Comparison of ENCODE assay signal across 13 cellular contexts in the genomic region with DNA sequence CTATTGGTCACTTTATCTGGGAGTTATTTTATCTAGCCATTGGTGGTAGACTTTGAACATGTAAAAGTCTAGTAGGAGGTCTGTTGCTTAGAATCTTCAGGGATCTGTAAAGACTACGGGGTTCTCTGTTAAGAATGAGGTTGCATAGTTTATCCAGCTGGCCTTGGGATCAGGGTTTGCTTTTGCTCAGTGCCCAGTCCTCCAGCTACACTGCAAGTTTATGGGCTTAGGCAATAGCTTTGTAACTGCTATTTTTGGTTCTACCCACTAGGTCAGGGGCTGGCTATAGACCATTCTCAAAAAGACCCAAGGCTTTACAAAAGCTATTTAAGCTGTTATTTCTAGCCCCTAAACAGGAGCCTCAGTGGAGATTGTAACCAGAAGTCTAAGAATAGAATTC. TPM values are rescaled to one million over a fixed set of nuclear protein-coding genes. Genes with fewer than 3 reads are reported as not detected.
DNase-seq lines count a peak whose midpoint lies in the region; ATAC-seq, FAIRE-seq and TF ChIP-seq lines count a peak whose summit lies in the region.
"Had no signal": no experiment of that assay in that cellular context is flagged by ENCODE, and none has a peak within 500 bp of the region (broad histone marks: within the 10 kb centered on the region; RNA-seq: fewer than 3 reads in every experiment).

No MANE protein-coding gene starts in this region.

- H2AK5ac ChIP-seq in mesendoderm (ENCODE audit: low read length), result no peak overlapping the region

- BruUV-seq in PC-3 (replicated peaks; lab: Mats Ljungman, UMichigan) (no TSS peak), endothelial cell of umbilical vein (replicated peaks; lab: Mats Ljungman, UMichigan) (no TSS peak)

- no CpG with 5 or more reads among the region's 1 CpG for WGBS in mesendoderm (ENCODE audit: extremely low coverage, insufficient coverage, low lambda C conversion rate)

- TF ChIP-seq CTCF in PC-3 (conservative IDR thresholded peaks at IDR 0.05; ENCODE audit: low read depth, low read length) (no peak), endothelial cell of umbilical vein (IDR thresholded peaks at IDR 0.05; ENCODE audit: extremely low read depth in 1 of 2, insufficient read depth in 1 of 2, low read depth in 1 of 2, low read length in 2 of 2) (no peak), kidney (IDR thresholded peaks at IDR 0.05; ENCODE audit: borderline replicate concordance, extremely low read depth, insufficient read depth) (no peak)

- DNase-seq in EH (ENCODE audit: low read depth) (peak; percentile 32), PC-3 (no peak), endothelial cell of umbilical vein (ENCODE audit: low read depth, low spot score) (no peak), mesendoderm (peak; percentile 12), sciatic nerve (ENCODE audit: low spot score) (no peak), kidney (no peak), OCI-M2 (lab: John Stamatoyannopoulos, UW; ENCODE audit: unreplicated experiment) (no peak)
- DNase-seq: activated naive CD4-positive, alpha-beta T cell treated with anti-CD3 and anti-CD28 coated beads for 36 hours; NCI-H2227 treated with DMSO at 0.1 percent for 48 hours; SHP77 treated with DMSO at 0.1 percent for 48 hours; testis had no signal

- H3K9me1 ChIP-seq in endothelial cell of umbilical vein (replicated peaks; ENCODE audit: control insufficient read depth, extremely low read depth, insufficient read depth, low read length), result no peaks in the 10 kb centered on the region

- H3K4me3 ChIP-seq in PC-3 (ENCODE audit: low read length) (peak overlapping the region; percentile 53), endothelial cell of umbilical vein (replicated peaks in 1 of 3; ENCODE audit: insufficient read depth in 1 of 3, low read depth in 1 of 3, low read length in 3 of 3) (no peak overlapping the region), mesendoderm (ENCODE audit: low read length) (no peak overlapping the region), kidney (ENCODE audit: low read length in 2 of 2) (no peak overlapping the region)
- H3K4me3 ChIP-seq: BLaER1 treated with 17β-estradiol and CSF1 and Interleukin-3, amounts not matched to agents 10 nM and 100 nM; testis had no signal

- H3K4ac ChIP-seq in mesendoderm (ENCODE audit: low read depth, low read length), result no peak overlapping the region

- intact Hi-C loops in PC-3 (cut with micrococcal nuclease), result loop anchor here (1.0 kb wide), 1 partner anchor 8 kb away; no protein-coding TSS in a partner anchor
- intact Hi-C loops in endothelial cell of umbilical vein (cut with micrococcal nuclease), result no loop called here
- intact Hi-C loops in sciatic nerve (cut with DNase I), result no loop called here
- intact Hi-C loops in kidney (cut with DNase I), result no loop called here

- no peak overlapping the region for H3K18ac ChIP-seq in mesendoderm (ENCODE audit: low read length)

- no peak overlapping the region for H2BK120ac ChIP-seq in mesendoderm (ENCODE audit: low read depth, low read length)

- CTCF ChIA-PET in PC-3 (lab: Charles Lee), result interaction anchor here (0.7 to 3.1 kb wide), 2 partner anchors 10 to 39 kb away, joined by 3 to 23 read pairs; partner anchors contain the start of gene SH3GLB1
- CTCF ChIA-PET in endothelial cell of umbilical vein (lab: Charles Lee), result interaction anchor here (1.0 to 8.9 kb wide), 5 partner anchors 10 to 67 kb away, joined by 3 to 121 read pairs (median 4); partner anchors contain the start of gene SH3GLB1

- no peak for FAIRE-seq in endothelial cell of umbilical vein (lab: Jason Lieb, UNC)
- FAIRE-seq in kidney (lab: Jason Lieb, UNC), result no peak

- no peaks in the 10 kb centered on the region for H3K9me3 ChIP-seq in PC-3 (ENCODE audit: low read length)
- H3K9me3 ChIP-seq in endothelial cell of umbilical vein (replicated peaks; ENCODE audit: control insufficient read depth, insufficient read depth, low read length), result no peaks in the 10 kb centered on the region
- H3K9me3 ChIP-seq in kidney (ENCODE audit: control insufficient read depth in 1 of 2, low read length in 2 of 2), result no peaks in the 10 kb centered on the region
- H3K9me3 ChIP-seq: BLaER1 treated with 17β-estradiol and CSF1 and Interleukin-3, amounts not matched to agents 10 nM and 100 nM; testis had no signal

- peaks cover 81% of the 10 kb centered on the region for H3K79me2 ChIP-seq in PC-3 (ENCODE audit: low read length)
- peaks cover 99% of the 10 kb centered on the region for H3K79me2 ChIP-seq in endothelial cell of umbilical vein (ENCODE audit: control insufficient read depth, insufficient read depth, low read length)
- H3K79me2 ChIP-seq in mesendoderm (ENCODE audit: control insufficient read depth, insufficient read depth, low read length), result peaks cover 3% of the 10 kb centered on the region

- H3K56ac ChIP-seq in mesendoderm (ENCODE audit: low read length), result no peak overlapping the region

- no peak overlapping the region for H2BK5ac ChIP-seq in mesendoderm (ENCODE audit: low read length)

- POLR2A ChIA-PET in PC-3 (lab: Charles Lee; ENCODE audit: unreplicated experiment), result no interaction called here
- POLR2A ChIA-PET in endothelial cell of umbilical vein (lab: Charles Lee), result interaction anchor here (1.5 to 2.6 kb wide), 2 partner anchors 9 to 11 kb away, joined by 3 to 11 read pairs; partner anchors contain the start of gene SH3GLB1

- dilution Hi-C loops in endothelial cell of umbilical vein (cut with MboI; ENCODE audit: extremely low pct_ligation_motif_present, low sequenced_read_pairs), result no loop called here

- H3K23ac ChIP-seq in mesendoderm (ENCODE audit: low read length), result no peak overlapping the region

- peak; percentile 60 for ATAC-seq in PC-3
- no peak for ATAC-seq in sciatic nerve
- ATAC-seq in HG02840 (IDR thresholded peaks at IDR 0.05; ENCODE audit: low FRiP score, unreplicated experiment), result no peak

- no peaks in the 10 kb centered on the region for H3K9me2 ChIP-seq in PC-3 (replicated peaks; ENCODE audit: low read length)

- H3K4me2 ChIP-seq in PC-3 (ENCODE audit: low read length) (peak overlapping the region; percentile 79), endothelial cell of umbilical vein (ENCODE audit: insufficient read depth, low read length) (peak overlapping the region; percentile 51), mesendoderm (ENCODE audit: low read length) (no peak overlapping the region)

- no peak overlapping the region for H2BK15ac ChIP-seq in mesendoderm (replicated peaks; ENCODE audit: low read depth)

- H3K27me3 ChIP-seq in PC-3 (ENCODE audit: low read length) (no peaks in the 10 kb centered on the region), endothelial cell of umbilical vein (ENCODE audit: control insufficient read depth in 2 of 2, insufficient read depth in 2 of 2, low read length in 2 of 2) (no peaks in the 10 kb centered on the region), mesendoderm (ENCODE audit: insufficient read depth, low read length, poor library complexity) (no peaks in the 10 kb centered on the region)
- H3K27me3 ChIP-seq: BLaER1 treated with 17β-estradiol and CSF1 and Interleukin-3, amounts not matched to agents 10 nM and 100 nM; testis had no signal

- no peak overlapping the region for H2AFZ ChIP-seq in PC-3 (ENCODE audit: low read length)
- no peak overlapping the region for H2AFZ ChIP-seq in endothelial cell of umbilical vein (ENCODE audit: low read depth, low read length)

- H4K5ac ChIP-seq in mesendoderm (ENCODE audit: low read length), result no peak overlapping the region

- no peak for TF ChIP-seq POLR2A in endothelial cell of umbilical vein (IDR thresholded peaks at IDR 0.05; ENCODE audit: low read depth, low read length)

- H4K20me1 ChIP-seq in PC-3 (ENCODE audit: low read length), result peaks cover 27% of the 10 kb centered on the region
- peaks cover 26% of the 10 kb centered on the region for H4K20me1 ChIP-seq in endothelial cell of umbilical vein (replicated peaks; ENCODE audit: control insufficient read depth, extremely low read depth, insufficient read depth, low read length)

- H3K36me3 ChIP-seq in PC-3 (ENCODE audit: low read depth, low read length), result peaks cover 23% of the 10 kb centered on the region
- H3K36me3 ChIP-seq in endothelial cell of umbilical vein (ENCODE audit: control insufficient read depth in 2 of 2, extremely low read depth in 1 of 2, insufficient read depth in 2 of 2, low read length in 2 of 2), result peaks cover 0 to 11% of the 10 kb centered on the region in 2 experiments
- no peaks in the 10 kb centered on the region for H3K36me3 ChIP-seq in mesendoderm (ENCODE audit: control insufficient read depth, insufficient read depth, low read length)
- no peaks in the 10 kb centered on the region for H3K36me3 ChIP-seq in kidney (ENCODE audit: control insufficient read depth in 1 of 2, insufficient read depth in 2 of 2, low read length in 2 of 2)

- peaks cover 22% of the 10 kb centered on the region for H3K4me1 ChIP-seq in PC-3 (ENCODE audit: insufficient read depth, low read length)
- peaks cover 15% of the 10 kb centered on the region for H3K4me1 ChIP-seq in endothelial cell of umbilical vein (ENCODE audit: control insufficient read depth, extremely low read depth, insufficient read depth, low read length)
- peaks cover 2% of the 10 kb centered on the region for H3K4me1 ChIP-seq in mesendoderm (ENCODE audit: control insufficient read depth, low read depth, low read length)
- peaks cover 2 to 14% of the 10 kb centered on the region in 2 donors for H3K4me1 ChIP-seq in kidney (ENCODE audit: control insufficient read depth in 1 of 2, insufficient read depth in 1 of 2, low read depth in 1 of 2, low read length in 2 of 2)
- H3K4me1 ChIP-seq: testis had no signal

- H3F3A ChIP-seq in PC-3 (ENCODE audit: low read length, unreplicated experiment), result peaks cover 10% of the 10 kb centered on the region

- H3K9ac ChIP-seq in PC-3 (ENCODE audit: low read length) (no peak overlapping the region), endothelial cell of umbilical vein (replicated peaks; ENCODE audit: extremely low read depth, insufficient read depth, low read length) (no peak overlapping the region), mesendoderm (ENCODE audit: low read length) (no peak overlapping the region), kidney (ENCODE audit: low read length in 2 of 2) (no peak overlapping the region)

- H3K79me1 ChIP-seq in mesendoderm (ENCODE audit: low read length), result peaks cover 2% of the 10 kb centered on the region

- H3K27ac ChIP-seq in PC-3 (ENCODE audit: low read length), result peak overlapping the region; percentile 36
- no peak overlapping the region for H3K27ac ChIP-seq in endothelial cell of umbilical vein (ENCODE audit: insufficient read depth, low read depth, low read length)
- H3K27ac ChIP-seq in mesendoderm (ENCODE audit: low read depth, low read length), result no peak overlapping the region
- H3K27ac ChIP-seq in kidney (ENCODE audit: low read depth in 2 of 2, low read length in 2 of 2), result no peak overlapping the region
- H3K27ac ChIP-seq: BLaER1 treated with 17β-estradiol and CSF1 and Interleukin-3, amounts not matched to agents 10 nM and 100 nM; testis had no signal

- H4K8ac ChIP-seq in mesendoderm (ENCODE audit: low read depth, low read length), result no peak overlapping the region

RNA-seq across cellular contexts. Expression of gene SH3GLB1, which starts 9.8 kb away (rescaled TPM):
- total RNA-seq in PC-3 (2014; rRNA removed), result 23.3 and 25.0 TPM in 2 replicates
- 140 and 148 TPM in 2 replicates for total RNA-seq in endothelial cell of umbilical vein
- 43.3 and 43.7 TPM in 2 replicates for polyA plus RNA-seq in endothelial cell of umbilical vein
- polyA plus RNA-seq in endothelial cell of umbilical vein (2011; cell fraction: cytosol; rRNA removed), result 59.6 and 62.5 TPM in 2 replicates
- 42.9 and 49.5 TPM in 2 replicates for polyA plus RNA-seq in endothelial cell of umbilical vein (2011; cell fraction: nucleus; rRNA removed)
- polyA plus RNA-seq in endothelial cell of umbilical vein (2012), result 91.5 and 140 TPM in 2 replicates
- polyA minus RNA-seq in endothelial cell of umbilical vein, result 66.7 and 70.2 TPM in 2 replicates
- 12.6 TPM for polyA minus RNA-seq in endothelial cell of umbilical vein (2011; cell fraction: cytosol; rRNA and poly(A)+ RNA removed)
- polyA minus RNA-seq in endothelial cell of umbilical vein (2011; cell fraction: nucleus; rRNA and poly(A)+ RNA removed), result 46.3 and 55.6 TPM in 2 replicates
- polyA plus RNA-seq in mesendoderm (2013, experiment 1 of 2), result 27.8 TPM
- polyA plus RNA-seq in mesendoderm (2013, experiment 2 of 2), result 28.2 TPM
- total RNA-seq in sciatic nerve, result 77.6 TPM
- total RNA-seq in kidney, result 79.7 TPM
- polyA plus RNA-seq in kidney (ENCODE audit: insufficient read depth, low read depth, low replicate concordance), result 47.9 TPM

Comparison
In these comparisons a context has a peak if more than half of its experiments do, and no peak if none do; other contexts are left out.
1. DNase-seq: peak in EH (single experiment) and mesendoderm (single experiment); none in PC-3 (single experiment), endothelial cell of umbilical vein (single experiment), sciatic nerve (single experiment), kidney (single experiment) and OCI-M2 (single experiment).